ENCODE assay signal across 9 cellular contexts in the genomic region with DNA sequence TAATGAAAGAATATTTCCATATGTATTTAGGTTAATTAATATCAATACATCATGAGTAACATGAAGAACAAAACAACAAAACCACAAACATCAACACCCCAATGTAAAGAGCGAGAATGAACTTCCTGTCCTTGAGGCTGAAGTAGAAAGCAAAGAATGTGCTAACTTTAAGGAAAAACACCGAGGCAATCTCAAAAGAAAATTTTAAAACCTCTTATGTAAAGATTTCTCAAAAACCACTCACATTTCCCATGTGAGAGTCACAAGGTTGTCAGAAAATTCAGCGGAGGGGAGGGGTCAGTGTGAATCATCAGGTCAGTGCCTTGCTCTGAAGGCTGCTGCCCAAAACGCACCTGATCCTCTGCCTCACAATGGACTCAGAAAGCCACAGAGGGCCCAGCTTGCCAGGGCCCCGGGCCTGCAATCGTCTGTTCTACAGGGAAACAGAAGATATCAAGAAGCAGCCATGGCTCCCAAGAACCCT. TPM values are rescaled to one million over a fixed set of nuclear protein-coding genes. Genes with fewer than 3 reads are reported as not detected.
DNase-seq lines count a peak whose midpoint lies in the region; ATAC-seq, FAIRE-seq and TF ChIP-seq lines count a peak whose summit lies in the region.
"Had no signal": no experiment of that assay in that cellular context is flagged by ENCODE, and none has a peak within 500 bp of the region (broad histone marks: within the 10 kb centered on the region; RNA-seq: fewer than 3 reads in every experiment).

No MANE protein-coding gene starts in this region.

- H3K27ac Mint-ChIP-seq in CD8-positive, alpha-beta memory T cell: peak overlapping the region; percentile 74 to 97 (median 82)
- no peak overlapping the region for H3K27ac Mint-ChIP-seq in progenitor cell of endocrine pancreas

- intact Hi-C loops in mammary epithelial cell (cut with micrococcal nuclease): no loop called here

- no peak for TF ChIP-seq CTCF in mammary epithelial cell (conservative IDR thresholded peaks at IDR 0.05 in 1 of 2, IDR thresholded peaks at IDR 0.05 in 1 of 2; ENCODE audit: extremely low read depth in 1 of 2, insufficient read depth in 1 of 2, low read depth in 1 of 2, low read length in 2 of 2)
- TF ChIP-seq CTCF in progenitor cell of endocrine pancreas (IDR thresholded peaks at IDR 0.05; ENCODE audit: unreplicated experiment): no peak

- no peak for ATAC-seq in GM18498 (IDR thresholded peaks at IDR 0.05; ENCODE audit: unreplicated experiment)

- no peaks in the 10 kb centered on the region for H3K9me3 ChIP-seq in CD8-positive, alpha-beta memory T cell (ENCODE audit: low read length)
- no peaks in the 10 kb centered on the region for H3K9me3 ChIP-seq in mammary epithelial cell (replicated peaks; ENCODE audit: insufficient read depth, low read length)
- no peaks in the 10 kb centered on the region for H3K9me3 ChIP-seq in muscle layer of duodenum (ENCODE audit: control insufficient read depth in 1 of 2, low read length in 2 of 2)

- CTCF ChIA-PET in CD8-positive, alpha-beta memory T cell (lab: Charles Lee): interaction anchor here (1.0 to 1.8 kb wide), 2 partner anchors 13 to 58 kb away, joined by 4 to 6 read pairs; no protein-coding TSS in a partner anchor
- CTCF ChIA-PET in mammary epithelial cell (lab: Charles Lee; ENCODE audit: low non-redundant PET): no interaction called here

- DNase-seq in CD8-positive, alpha-beta memory T cell: peak in 3 of 5 donors; percentile 15 to 53 (median 27)
- peak; percentile 48 for DNase-seq in RCC 7860 (ENCODE audit: low spot score)
- DNase-seq in mammary epithelial cell: peak; percentile 86
- no peak for DNase-seq in NCI-H2081 (lab: John Stamatoyannopoulos, UW)
- DNase-seq in putamen (ENCODE audit: low spot score): no peak
- no peak for DNase-seq in progenitor cell of endocrine pancreas (ENCODE audit: low spot score, unreplicated experiment)

- H4K20me1 ChIP-seq in mammary epithelial cell (ENCODE audit: insufficient read depth, low read length): no peaks in the 10 kb centered on the region

- peak overlapping the region; percentile 62 for H3K27ac ChIP-seq in CD8-positive, alpha-beta memory T cell (ENCODE audit: low read depth, low read length)
- H3K27ac ChIP-seq in mammary epithelial cell (ENCODE audit: insufficient read depth, low read depth, low read length) (peak overlapping the region; percentile 32), muscle layer of duodenum (ENCODE audit: low read length) (peak overlapping the region; percentile 40)

- dilution Hi-C loops in mammary epithelial cell (cut with HindIII; ENCODE audit: low sequenced_read_pairs): no loop called here

- peaks cover 62 to 77% (median 74%) of the 10 kb centered on the region in 3 donors for H3K4me1 Mint-ChIP-seq in CD8-positive, alpha-beta memory T cell
- H3K4me1 Mint-ChIP-seq in progenitor cell of endocrine pancreas (ENCODE audit: low read depth): peaks cover 6% of the 10 kb centered on the region

- H3K27me3 Mint-ChIP-seq in CD8-positive, alpha-beta memory T cell: no peaks in the 10 kb centered on the region
- no peaks in the 10 kb centered on the region for H3K27me3 Mint-ChIP-seq in progenitor cell of endocrine pancreas

- POLR2A ChIA-PET in CD8-positive, alpha-beta memory T cell (lab: Charles Lee): interaction anchor here (0.7 to 1.2 kb wide), 2 partner anchors 11 to 33 kb away, joined by 3 to 4 read pairs; no protein-coding TSS in a partner anchor

- H3K4me3 ChIP-seq in CD8-positive, alpha-beta memory T cell (ENCODE audit: low read length): peak overlapping the region; percentile 22
- H3K4me3 ChIP-seq in mammary epithelial cell (replicated peaks in 1 of 3; ENCODE audit: insufficient read depth in 1 of 3, low read depth in 2 of 3, low read length in 3 of 3) (no peak overlapping the region), muscle layer of duodenum (ENCODE audit: low read depth in 1 of 2, low read length in 2 of 2) (no peak overlapping the region)

- FAIRE-seq in RCC 7860 (lab: Jason Lieb, UNC): peak; percentile 71
- FAIRE-seq: endometrium had no signal

- in situ Hi-C loops in mammary epithelial cell (cut with MboI; ENCODE audit: low sequenced_read_pairs in 2 of 2): no loop called here

- peaks cover 7 to 67% (median 22%) of the 10 kb centered on the region in 3 donors for H3K36me3 Mint-ChIP-seq in CD8-positive, alpha-beta memory T cell
- peaks cover 14% of the 10 kb centered on the region for H3K36me3 Mint-ChIP-seq in progenitor cell of endocrine pancreas (ENCODE audit: insufficient read depth)

- H3K9me3 Mint-ChIP-seq in CD8-positive, alpha-beta memory T cell: no peaks in the 10 kb centered on the region
- no peaks in the 10 kb centered on the region for H3K9me3 Mint-ChIP-seq in progenitor cell of endocrine pancreas (ENCODE audit: low read depth)

- H3K36me3 ChIP-seq in CD8-positive, alpha-beta memory T cell (ENCODE audit: insufficient read depth, low read length): peaks cover 20% of the 10 kb centered on the region
- peaks cover 14% of the 10 kb centered on the region for H3K36me3 ChIP-seq in mammary epithelial cell (ENCODE audit: insufficient read depth, low read length)
- peaks cover 15 to 25% of the 10 kb centered on the region in 2 donors for H3K36me3 ChIP-seq in muscle layer of duodenum (ENCODE audit: control insufficient read depth in 1 of 2, insufficient read depth in 2 of 2, low read length in 2 of 2)

- peaks cover 81% of the 10 kb centered on the region for H3K79me2 ChIP-seq in mammary epithelial cell (ENCODE audit: insufficient read depth, low read length)

- no peak overlapping the region for H3K9ac ChIP-seq in mammary epithelial cell (ENCODE audit: insufficient read depth, low read length)

- peak overlapping the region; percentile 44 for H3K4me2 ChIP-seq in mammary epithelial cell (ENCODE audit: insufficient read depth, low read depth, low read length)

- H2AFZ ChIP-seq in mammary epithelial cell (ENCODE audit: low read depth, low read length): no peak overlapping the region

- 25% methylated on average over 6 of the region's 6 CpGs for WGBS in mammary epithelial cell (ENCODE audit: low coverage, missing lambda C conversion rate)

- no TSS peak for BruUV-seq in mammary epithelial cell (replicated peaks; lab: Mats Ljungman, UMichigan)

- no peaks in the 10 kb centered on the region for H3K27me3 ChIP-seq in CD8-positive, alpha-beta memory T cell (ENCODE audit: insufficient read depth, low read length, poor library complexity, severe bottlenecking)
- H3K27me3 ChIP-seq in mammary epithelial cell (ENCODE audit: insufficient read depth, low read length): no peaks in the 10 kb centered on the region
- H3K27me3 ChIP-seq in muscle layer of duodenum (ENCODE audit: low read depth, low read length): no peaks in the 10 kb centered on the region

- H3K4me1 ChIP-seq in CD8-positive, alpha-beta memory T cell (ENCODE audit: insufficient read depth, low read length): peaks cover 49% of the 10 kb centered on the region
- H3K4me1 ChIP-seq in mammary epithelial cell (ENCODE audit: insufficient read depth, low read length) (peaks cover 21% of the 10 kb centered on the region), muscle layer of duodenum (ENCODE audit: control insufficient read depth in 1 of 2, insufficient read depth in 2 of 2, low read length in 2 of 2) (peaks cover 0 to 4% of the 10 kb centered on the region in 2 donors)

- H3K4me3 Mint-ChIP-seq in CD8-positive, alpha-beta memory T cell: peak overlapping the region; percentile 35 to 86 (median 64)
- H3K4me3 Mint-ChIP-seq in progenitor cell of endocrine pancreas (ENCODE audit: low read depth): no peak overlapping the region

RNA-seq across cellular contexts. Expression of gene NPC1, which starts 12.3 kb away (rescaled TPM):
- total RNA-seq in CD8-positive, alpha-beta memory T cell: 10 to 100 TPM; 33.9 to 34.3 TPM
- polyA plus RNA-seq in CD8-positive, alpha-beta memory T cell: 40.9 TPM
- total RNA-seq in mammary epithelial cell: 100 to 1,000 TPM in 1 of 2 donors, 10 to 100 TPM in 1; 83.4 to 104 TPM
- polyA plus RNA-seq in mammary epithelial cell: 99.0 TPM
- polyA minus RNA-seq in mammary epithelial cell: 370 TPM
- 35.1 and 36.0 TPM in 2 replicates for total RNA-seq in progenitor cell of endocrine pancreas

Comparison
In these comparisons a context has a peak if more than half of its experiments do, and no peak if none do; other contexts are left out.
1. DNase-seq: peak in CD8-positive, alpha-beta memory T cell (3 of 5), RCC 7860 (single experiment) and mammary epithelial cell (single experiment); none in NCI-H2081 (0 of 2), putamen (single experiment) and progenitor cell of endocrine pancreas (single experiment).
2. Peak in every context shown above with its lines, with median percentiles within 50 percentile points of each other: H3K27ac ChIP-seq.